In genomic region chr5:3060283-3060682, GRCh38 we compare ENCODE assay signal across 33 cellular contexts.
"Had no signal": no experiment of that assay in that cellular context is flagged by ENCODE, and none has a peak within 500 bp of the region (broad histone marks: within the 10 kb centered on the region; RNA-seq: fewer than 3 reads in every experiment).

No MANE protein-coding gene starts in this region.

- H3K4me1 ChIP-seq: adrenal gland, ascending aorta, body of pancreas, breast epithelium had no signal

- H3K27ac ChIP-seq: adrenal gland, ascending aorta, body of pancreas, brain microvascular endothelial cell, breast epithelium, cardiac muscle cell had no signal

- H3K36me3 ChIP-seq: adrenal gland, ascending aorta, brain microvascular endothelial cell, breast epithelium, cardiac muscle cell had no signal

- FAIRE-seq: astrocyte, bronchial epithelial cell had no signal

- H3K9me3 ChIP-seq: adrenal gland, ascending aorta had no signal

- H3K4me3 ChIP-seq: adrenal gland, ascending aorta, body of pancreas, breast epithelium, cardiac muscle cell had no signal

- DNase-seq: activated effector memory CD4-positive, alpha-beta T cell treated with anti-CD3 and anti-CD28 coated beads, Interleukin-2, amount 50 U/mL, for 16 hours; activated effector memory CD4-positive, alpha-beta T cell treated with Interleukin-2 at 50 U/mL for 16 hours; activated gamma-delta T cell; activated gamma-delta T cell treated with Interleukin-2 at 50 U/mL for 16 hours; activated naive CD4-positive, alpha-beta T cell; activated naive CD4-positive, alpha-beta T cell treated with anti-CD3 and anti-CD28 coated beads for 36 hours; activated naive CD4-positive, alpha-beta T cell treated with anti-CD3 and anti-CD28 coated beads, Interleukin-2, amount 10 ng/mL, durations not matched to agents 7 days and 5 days; activated naive CD4-positive, alpha-beta T cell treated with anti-CD3 and anti-CD28 coated beads, Interleukin-2, amount 50 U/mL, for 16 hours; activated naive CD4-positive, alpha-beta T cell treated with Interleukin-2 at 50 U/mL for 16 hours; activated naive CD8-positive, alpha-beta T cell treated with anti-CD3 and anti-CD28 coated beads for 36 hours; activated naive CD8-positive, alpha-beta T cell treated with anti-CD3 and anti-CD28 coated beads, Interleukin-2, amount 10 ng/mL, durations not matched to agents 7 days and 5 days; activated naive CD8-positive, alpha-beta T cell treated with anti-CD3 and anti-CD28 coated beads, Interleukin-2, amount 50 U/mL, for 24 hours; activated T-cell treated with anti-CD3 and anti-CD28 coated beads, Interleukin-2, amount 50 U/mL, for 24 hours; activated T-cell treated with anti-CD3 and anti-CD28 coated beads, Interleukin-2, amount 50 U/mL, for 4 hours; activated T-cell treated with anti-CD3 and anti-CD28 coated beads, Interleukin-2, amount 50 U/mL, for 48 hours; activated T-cell treated with anti-CD3 and anti-CD28 coated beads, Interleukin-2, amount 50 U/mL, for 72 hours; amniotic stem cell; amygdala; anterior cingulate cortex; aorta; body of pancreas; brain microvascular endothelial cell; caudate nucleus; central memory CD4-positive, alpha-beta T cell; cerebellar nuclear complex had no signal

- ATAC-seq: activated naive CD4-positive, alpha-beta T cell treated with anti-CD3 and anti-CD28 coated beads, Interleukin-2, amount 50 U/mL, for 72 hours; activated naive CD8-positive, alpha-beta T cell treated with anti-CD3 and anti-CD28 coated beads, Interleukin-2, amount 50 U/mL, for 24 hours; activated T-cell treated with anti-CD3 and anti-CD28 coated beads, Interleukin-2, amount 50 U/mL, for 4 hours; activated T-cell treated with anti-CD3 and anti-CD28 coated beads, Interleukin-2, amount 50 U/mL, for 72 hours; activated T-helper 17 cell treated with anti-CD3 and anti-CD28 coated beads, Interleukin-2, amount 50 U/mL, for 72 hours; body of pancreas had no signal

- H3K27me3 ChIP-seq: adrenal gland, ascending aorta, body of pancreas, brain microvascular endothelial cell, breast epithelium, cardiac muscle cell had no signal
